ENCODE assay signal across 12 cellular contexts in the genomic region with DNA sequence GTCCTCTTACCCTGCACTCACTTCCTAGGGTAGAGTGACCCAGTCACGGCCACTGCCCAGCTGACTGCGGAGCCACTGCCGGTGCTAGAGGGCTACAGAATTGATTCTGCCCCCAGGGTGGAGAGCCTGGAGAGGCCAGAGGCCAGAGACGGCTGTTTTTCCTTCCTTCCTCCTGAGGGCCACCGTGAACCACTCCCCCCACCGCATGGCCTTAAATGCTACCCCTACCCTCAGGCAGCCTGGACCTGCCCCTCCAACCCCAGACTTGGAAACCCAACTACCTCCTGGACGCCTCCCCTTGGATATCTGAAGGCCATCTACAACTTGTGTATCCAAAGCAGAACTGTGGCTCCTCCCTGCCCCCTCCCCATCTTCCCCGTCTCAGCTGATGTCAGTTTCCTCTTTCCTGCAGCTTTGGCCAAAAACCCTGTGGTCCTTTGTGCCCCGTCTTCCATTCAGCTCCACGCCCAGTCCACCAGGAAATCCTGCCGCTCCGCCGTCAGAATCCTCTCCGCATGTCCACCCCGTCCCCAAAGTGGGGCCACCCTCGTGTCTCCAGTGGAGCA. TPM values are rescaled to one million over a fixed set of nuclear protein-coding genes. Genes with fewer than 3 reads are reported as not detected.
A peak's percentile ranks its signal among the peaks of the same experiment; 100 is the strongest.
DNase-seq lines count a peak whose midpoint lies in the region; TF ChIP-seq lines count a peak whose summit lies in the region.
"Had no signal": no experiment of that assay in that cellular context is flagged by ENCODE, and none has a peak within 500 bp of the region (broad histone marks: within the 10 kb centered on the region; RNA-seq: fewer than 3 reads in every experiment).

No MANE protein-coding gene starts in this region.

- DNase-seq in activated CD4-positive, alpha-beta T cell treated with anti-CD3 and anti-CD28 coated beads, Interleukin-2, amount 10 ng/mL, durations not matched to agents 7 days and 5 days = no peak
- DNase-seq in activated CD4-positive, alpha-beta T cell treated with anti-CD3 and anti-CD28 coated beads for 4 hours = no peak
- DNase-seq in coronary artery (ENCODE audit: low spot score) (no peak), medulla oblongata (ENCODE audit: extremely low spot score) (peak; percentile 54), suprapubic skin (ENCODE audit: low spot score in 2 of 2) (no peak), G401 (ENCODE audit: low spot score) (no peak), smooth muscle cell (lab: John Stamatoyannopoulos, UW; ENCODE audit: unreplicated experiment) (no peak)
- no peak for DNase-seq in activated T-helper 2 cell treated with anti-CD3 and anti-CD28 coated beads, Interferon-gamma antibody, Interleukin-2, Interleukin-4, amounts not matched to agents 10 μg/mL and 5 μg/mL and 100 μg/mL, durations not matched to agents 14 hours and 24 hours and 36 hours (ENCODE audit: low spot score)
- DNase-seq: activated effector memory CD4-positive, alpha-beta T cell treated with anti-CD3 and anti-CD28 coated beads, Interleukin-2, amount 50 U/mL, for 16 hours; NCI-H345; SW 1271 had no signal

- H3K27ac ChIP-seq in coronary artery (peak overlapping the region in 1 of 2 donors; percentile 72), suprapubic skin (peak overlapping the region; percentile 66), smooth muscle cell (ENCODE audit: low read depth) (no peak overlapping the region)

- CTCF ChIA-PET in activated CD4-positive, alpha-beta T cell treated with anti-CD3 and anti-CD28 coated beads, Interleukin-2, amount 10 ng/mL, durations not matched to agents 7 days and 5 days (lab: Charles Lee) = interaction anchor here (2.3 to 3.2 kb wide), 2 partner anchors 28 to 107 kb away, joined by 8 to 13 read pairs; partner anchors contain the start of gene TOR2A

- H3K4me1 Mint-ChIP-seq in activated CD4-positive, alpha-beta T cell treated with anti-CD3 and anti-CD28 coated beads, Interleukin-2, amount 10 ng/mL, durations not matched to agents 7 days and 5 days = peaks cover 42% of the 10 kb centered on the region
- peaks cover 28% of the 10 kb centered on the region for H3K4me1 Mint-ChIP-seq in activated T-helper 2 cell treated with anti-CD3 and anti-CD28 coated beads, Interferon-gamma antibody, Interleukin-2, Interleukin-4, amounts not matched to agents 10 μg/mL and 5 μg/mL and 100 μg/mL, durations not matched to agents 14 hours and 24 hours and 36 hours (ENCODE audit: low read depth)

- no peaks in the 10 kb centered on the region for H3K9me3 Mint-ChIP-seq in activated CD4-positive, alpha-beta T cell treated with anti-CD3 and anti-CD28 coated beads, Interleukin-2, amount 10 ng/mL, durations not matched to agents 7 days and 5 days
- no peaks in the 10 kb centered on the region for H3K9me3 Mint-ChIP-seq in activated T-helper 2 cell treated with anti-CD3 and anti-CD28 coated beads, Interferon-gamma antibody, Interleukin-2, Interleukin-4, amounts not matched to agents 10 μg/mL and 5 μg/mL and 100 μg/mL, durations not matched to agents 14 hours and 24 hours and 36 hours

- H3F3A ChIP-seq in smooth muscle cell (ENCODE audit: low read depth) = no peaks in the 10 kb centered on the region

- intact Hi-C loops in activated T-helper 2 cell treated with anti-CD3 and anti-CD28 coated beads, Interferon-gamma antibody, Interleukin-2, Interleukin-4, amounts not matched to agents 10 μg/mL and 5 μg/mL and 100 μg/mL, durations not matched to agents 14 hours and 24 hours and 36 hours (cut with micrococcal nuclease) = no loop called here

- POLR2A ChIA-PET in activated CD4-positive, alpha-beta T cell treated with anti-CD3 and anti-CD28 coated beads, Interleukin-2, amount 10 ng/mL, durations not matched to agents 7 days and 5 days (lab: Charles Lee) = no interaction called here

- H3K9me3 ChIP-seq in suprapubic skin (no peaks in the 10 kb centered on the region), smooth muscle cell (replicated peaks; ENCODE audit: low read depth) (no peaks in the 10 kb centered on the region)

- H4K20me1 ChIP-seq in smooth muscle cell (ENCODE audit: low read depth) = no peaks in the 10 kb centered on the region

- peak overlapping the region; percentile 13 for H3K4me3 Mint-ChIP-seq in activated CD4-positive, alpha-beta T cell treated with anti-CD3 and anti-CD28 coated beads, Interleukin-2, amount 10 ng/mL, durations not matched to agents 7 days and 5 days
- H3K4me3 Mint-ChIP-seq in activated T-helper 2 cell treated with anti-CD3 and anti-CD28 coated beads, Interferon-gamma antibody, Interleukin-2, Interleukin-4, amounts not matched to agents 10 μg/mL and 5 μg/mL and 100 μg/mL, durations not matched to agents 14 hours and 24 hours and 36 hours (ENCODE audit: low read depth) = no peak overlapping the region

- no peaks in the 10 kb centered on the region for H3K27me3 Mint-ChIP-seq in activated CD4-positive, alpha-beta T cell treated with anti-CD3 and anti-CD28 coated beads, Interleukin-2, amount 10 ng/mL, durations not matched to agents 7 days and 5 days
- H3K27me3 Mint-ChIP-seq in activated T-helper 2 cell treated with anti-CD3 and anti-CD28 coated beads, Interferon-gamma antibody, Interleukin-2, Interleukin-4, amounts not matched to agents 10 μg/mL and 5 μg/mL and 100 μg/mL, durations not matched to agents 14 hours and 24 hours and 36 hours (ENCODE audit: low read depth) = no peaks in the 10 kb centered on the region

- H3K27me3 ChIP-seq in suprapubic skin = no peaks in the 10 kb centered on the region
- H3K27me3 ChIP-seq in smooth muscle cell (ENCODE audit: low read depth) = no peaks in the 10 kb centered on the region

- peak overlapping the region; percentile 22 for H3K4me3 ChIP-seq in coronary artery
- no peak overlapping the region for H3K4me3 ChIP-seq in suprapubic skin
- no peak overlapping the region for H3K4me3 ChIP-seq in smooth muscle cell

- H3K79me2 ChIP-seq in smooth muscle cell (ENCODE audit: low read depth) = no peaks in the 10 kb centered on the region

- H3K36me3 ChIP-seq in suprapubic skin (no peaks in the 10 kb centered on the region), smooth muscle cell (ENCODE audit: low read depth) (no peaks in the 10 kb centered on the region)

- TF ChIP-seq EP300 in suprapubic skin (IDR thresholded peaks at IDR 0.05) = no peak

- in situ Hi-C loops in G401 (cut with HindIII; ENCODE audit: low sequenced_read_pairs) = loop anchor here (25.0 kb wide), 1 partner anchor 175 kb away; the partner anchor contains the start of genes DPM2 and PIP5KL1

- 53% methylated on average over 16 of the region's 16 CpGs for WGBS in suprapubic skin
- WGBS in smooth muscle cell (ENCODE audit: low lambda C conversion rate) = 64% methylated on average over 15 of the region's 16 CpGs

- no peak for TF ChIP-seq POLR2A in suprapubic skin (IDR thresholded peaks at IDR 0.05)

- H3K36me3 Mint-ChIP-seq in activated CD4-positive, alpha-beta T cell treated with anti-CD3 and anti-CD28 coated beads, Interleukin-2, amount 10 ng/mL, durations not matched to agents 7 days and 5 days (ENCODE audit: low read depth) = peaks cover 54% of the 10 kb centered on the region
- H3K36me3 Mint-ChIP-seq in activated T-helper 2 cell treated with anti-CD3 and anti-CD28 coated beads, Interferon-gamma antibody, Interleukin-2, Interleukin-4, amounts not matched to agents 10 μg/mL and 5 μg/mL and 100 μg/mL, durations not matched to agents 14 hours and 24 hours and 36 hours (ENCODE audit: low read depth) = peaks cover 57% of the 10 kb centered on the region

- H3K4me1 ChIP-seq in suprapubic skin (peaks cover 21% of the 10 kb centered on the region), smooth muscle cell (ENCODE audit: low read depth) (no peaks in the 10 kb centered on the region)

- H3K9ac ChIP-seq in smooth muscle cell (ENCODE audit: low read depth) = no peak overlapping the region

- H3K4me2 ChIP-seq in smooth muscle cell = no peak overlapping the region

- no peak overlapping the region for H2AFZ ChIP-seq in smooth muscle cell (ENCODE audit: low read depth)

- TF ChIP-seq CTCF in coronary artery (IDR thresholded peaks at IDR 0.05) (no peak), suprapubic skin (IDR thresholded peaks at IDR 0.05) (no peak), smooth muscle cell (IDR thresholded peaks at IDR 0.05; ENCODE audit: borderline replicate concordance, insufficient read depth, poor library complexity, severe bottlenecking) (no peak)

- H3K27ac Mint-ChIP-seq in activated CD4-positive, alpha-beta T cell treated with anti-CD3 and anti-CD28 coated beads, Interleukin-2, amount 10 ng/mL, durations not matched to agents 7 days and 5 days = no peak overlapping the region
- no peak overlapping the region for H3K27ac Mint-ChIP-seq in activated T-helper 2 cell treated with anti-CD3 and anti-CD28 coated beads, Interferon-gamma antibody, Interleukin-2, Interleukin-4, amounts not matched to agents 10 μg/mL and 5 μg/mL and 100 μg/mL, durations not matched to agents 14 hours and 24 hours and 36 hours

RNA-seq across cellular contexts. Expression of gene SH2D3C, which starts 16.3 kb away (rescaled TPM):
- total RNA-seq in activated CD4-positive, alpha-beta T cell treated with anti-CD3 and anti-CD28 coated beads, Interleukin-2, amount 10 ng/mL, durations not matched to agents 7 days and 5 days = 10 to 100 TPM; 67.9 to 71.4 TPM
- total RNA-seq in suprapubic skin = 1 to 10 TPM; 3.4 to 8.9 (median 6.1) TPM
- 4.6 and 6.5 TPM in 2 replicates for total RNA-seq in G401 (2014; rRNA removed; shearing (Covaris generic))
- total RNA-seq in activated T-helper 2 cell treated with anti-CD3 and anti-CD28 coated beads, Interferon-gamma antibody, Interleukin-2, Interleukin-4, amounts not matched to agents 10 μg/mL and 5 μg/mL and 100 μg/mL, durations not matched to agents 14 hours and 24 hours and 36 hours = 23.6 and 25.1 TPM in 2 replicates
- 1.5 TPM in 1 of 2 replicates, not detected in the other for total RNA-seq in smooth muscle cell
- polyA plus RNA-seq in smooth muscle cell = 0.54 and 0.83 TPM in 2 replicates

RNA-seq across cellular contexts. Expression of gene CDK9, which starts 23.6 kb away (rescaled TPM):
- total RNA-seq in activated CD4-positive, alpha-beta T cell treated with anti-CD3 and anti-CD28 coated beads, Interleukin-2, amount 10 ng/mL, durations not matched to agents 7 days and 5 days = 100 to 1,000 TPM in 1 of 2 experiments, 10 to 100 TPM in 1; 99.4 to 110 TPM
- total RNA-seq in suprapubic skin (100 to 1,000 TPM in 1 of 4 donors, 10 to 100 TPM in 3; 57.2 to 119 (median 72.7) TPM), smooth muscle cell (38.2 and 48.0 TPM in 2 replicates)
- 103 and 121 TPM in 2 replicates for total RNA-seq in G401 (2014; rRNA removed; shearing (Covaris generic))
- 98.1 and 99.8 TPM in 2 replicates for total RNA-seq in activated T-helper 2 cell treated with anti-CD3 and anti-CD28 coated beads, Interferon-gamma antibody, Interleukin-2, Interleukin-4, amounts not matched to agents 10 μg/mL and 5 μg/mL and 100 μg/mL, durations not matched to agents 14 hours and 24 hours and 36 hours
- polyA plus RNA-seq in smooth muscle cell = 61.4 and 68.6 TPM in 2 replicates

RNA-seq across cellular contexts. Expression of gene TOR2A, which starts 27.1 kb away (rescaled TPM):
- 10 to 100 TPM; 21.7 to 24.0 TPM for total RNA-seq in activated CD4-positive, alpha-beta T cell treated with anti-CD3 and anti-CD28 coated beads, Interleukin-2, amount 10 ng/mL, durations not matched to agents 7 days and 5 days
- total RNA-seq in suprapubic skin = 10 to 100 TPM; 16.1 to 24.3 (median 19.3) TPM
- 17.9 and 25.0 TPM in 2 replicates for total RNA-seq in G401 (2014; rRNA removed; shearing (Covaris generic))
- 20.2 and 20.6 TPM in 2 replicates for total RNA-seq in activated T-helper 2 cell treated with anti-CD3 and anti-CD28 coated beads, Interferon-gamma antibody, Interleukin-2, Interleukin-4, amounts not matched to agents 10 μg/mL and 5 μg/mL and 100 μg/mL, durations not matched to agents 14 hours and 24 hours and 36 hours
- 6.5 and 7.3 TPM in 2 replicates for total RNA-seq in smooth muscle cell
- 11.5 and 12.3 TPM in 2 replicates for polyA plus RNA-seq in smooth muscle cell

RNA-seq across cellular contexts. Expression of gene FPGS, which starts 40.5 kb away (rescaled TPM):
- 10 to 100 TPM; 66.7 to 78.1 TPM for total RNA-seq in activated CD4-positive, alpha-beta T cell treated with anti-CD3 and anti-CD28 coated beads, Interleukin-2, amount 10 ng/mL, durations not matched to agents 7 days and 5 days
- total RNA-seq in suprapubic skin (10 to 100 TPM; 22.9 to 50.3 (median 28.3) TPM), smooth muscle cell (9.2 and 12.9 TPM in 2 replicates)
- total RNA-seq in G401 (2014; rRNA removed; shearing (Covaris generic)) = 164 and 188 TPM in 2 replicates
- total RNA-seq in activated T-helper 2 cell treated with anti-CD3 and anti-CD28 coated beads, Interferon-gamma antibody, Interleukin-2, Interleukin-4, amounts not matched to agents 10 μg/mL and 5 μg/mL and 100 μg/mL, durations not matched to agents 14 hours and 24 hours and 36 hours = 116 and 137 TPM in 2 replicates
- polyA plus RNA-seq in smooth muscle cell = 26.2 and 34.9 TPM in 2 replicates

RNA-seq across cellular contexts. Expression of gene TTC16, which starts 46.3 kb away (rescaled TPM):
- 1 to 10 TPM; 1.2 to 1.6 TPM for total RNA-seq in activated CD4-positive, alpha-beta T cell treated with anti-CD3 and anti-CD28 coated beads, Interleukin-2, amount 10 ng/mL, durations not matched to agents 7 days and 5 days
- total RNA-seq in suprapubic skin (under 1 TPM in 2 of 4 donors, not detected in 2; 0.16 to 0.21 TPM), smooth muscle cell (not detected in 2 replicates)
- not detected in 2 replicates for total RNA-seq in G401 (2014; rRNA removed; shearing (Covaris generic))
- total RNA-seq in activated T-helper 2 cell treated with anti-CD3 and anti-CD28 coated beads, Interferon-gamma antibody, Interleukin-2, Interleukin-4, amounts not matched to agents 10 μg/mL and 5 μg/mL and 100 μg/mL, durations not matched to agents 14 hours and 24 hours and 36 hours = 0.18 TPM in 1 of 2 replicates, not detected in the other
- polyA plus RNA-seq in smooth muscle cell = 0.22 TPM in 1 of 2 replicates, not detected in the other
- total RNA-seq: urinary bladder had no signal
- polyA plus RNA-seq: urinary bladder had no signal
